Comparison of ENCODE assay signal across 8 cellular contexts in the genomic region with DNA sequence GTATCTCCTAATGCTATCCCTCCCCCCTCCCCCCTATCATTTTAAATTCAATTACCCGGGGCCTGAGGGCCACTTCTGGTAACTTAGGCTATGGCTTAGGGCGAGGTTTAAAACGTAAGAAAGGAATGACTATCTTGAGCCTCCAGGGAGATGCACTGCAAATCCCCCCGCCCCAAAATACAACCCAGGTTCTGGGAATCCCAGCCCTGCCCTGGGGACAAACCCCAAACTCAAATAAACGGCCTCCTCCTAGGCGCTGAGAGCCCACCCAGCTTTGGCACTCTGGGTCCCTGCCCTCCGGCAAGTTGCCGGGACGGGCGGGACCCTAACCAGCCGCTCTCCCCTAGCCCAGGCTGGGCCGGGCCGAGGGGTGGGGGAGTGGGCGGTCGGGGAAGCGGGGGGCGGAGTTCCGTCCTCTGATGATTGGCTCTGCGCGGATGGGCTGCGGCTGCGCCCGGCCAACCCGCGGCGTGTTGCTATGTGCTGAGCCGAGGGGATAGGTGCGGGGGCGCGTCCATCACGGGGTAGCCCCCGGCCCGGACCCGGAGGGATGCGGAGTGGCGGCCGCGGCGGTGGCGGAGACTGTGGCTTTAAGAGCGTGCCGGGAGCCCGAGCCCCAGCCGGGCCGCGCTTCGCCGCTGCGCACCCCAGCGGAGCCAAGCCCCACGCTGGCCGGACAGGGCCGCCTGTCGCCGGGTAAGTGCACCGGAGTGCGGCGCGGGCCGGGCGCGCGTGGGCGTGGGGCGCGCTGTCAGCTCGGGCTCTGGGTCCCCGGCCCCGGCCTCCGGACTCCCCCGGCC. TPM values are rescaled to one million over a fixed set of nuclear protein-coding genes. Genes with fewer than 3 reads are reported as not detected.
DNase-seq lines count a peak whose midpoint lies in the region; ATAC-seq and TF ChIP-seq lines count a peak whose summit lies in the region.

A gene with protein sequence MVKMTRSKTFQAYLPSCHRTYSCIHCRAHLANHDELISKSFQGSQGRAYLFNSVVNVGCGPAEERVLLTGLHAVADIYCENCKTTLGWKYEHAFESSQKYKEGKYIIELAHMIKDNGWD (plus strand): TSS at position 527 of the 800 bp plus-strand sequence. CDS start 21,755 bp downstream, outside the sequence.

- H3K4me2 ChIP-seq in skeletal muscle satellite cell (ENCODE audit: low read length) = peak within 1 kb of the TSS; percentile 94

- H3K4me1 ChIP-seq in breast epithelium (peaks cover 0 to 24% of the 10 kb centered on the region in 2 donors), skeletal muscle satellite cell (ENCODE audit: control insufficient read depth, insufficient read depth, low read length) (peaks cover 38% of the 10 kb centered on the region)

- peak within 1 kb of the TSS; percentile 81 for H3K4me3 ChIP-seq in WERI-Rb-1 (ENCODE audit: low read depth, low read length)
- H3K4me3 ChIP-seq in breast epithelium = peak within 1 kb of the TSS; percentile 93 to 99 (median 96)
- peak within 1 kb of the TSS; percentile 80 for H3K4me3 ChIP-seq in iPS-18c (ENCODE audit: insufficient read depth, low read depth, low read length)
- peak within 1 kb of the TSS; percentile 88 for H3K4me3 ChIP-seq in skeletal muscle satellite cell (ENCODE audit: low read length)

- intact Hi-C loops in breast epithelium (cut with DNase I; ENCODE audit: low total_unique reads) = no loop called here

- DNase-seq in A172 (ENCODE audit: low spot score) (peak; percentile 74), NCI-H2227 (lab: John Stamatoyannopoulos, UW; ENCODE audit: unreplicated experiment) (peak; percentile 94), WERI-Rb-1 (peak; percentile 99), breast epithelium (ENCODE audit: low spot score in 2 of 2) (peak; percentile 89 to 93)

- H3K9me3 ChIP-seq in WERI-Rb-1 (ENCODE audit: severe bottlenecking) (no peaks in the 10 kb centered on the region), breast epithelium (no peaks in the 10 kb centered on the region), iPS-18c (ENCODE audit: control insufficient read depth, insufficient read depth, low read length) (no peaks in the 10 kb centered on the region), skeletal muscle satellite cell (replicated peaks; ENCODE audit: low read length) (no peaks in the 10 kb centered on the region)

- ATAC-seq in GM18870 (IDR thresholded peaks at IDR 0.05; ENCODE audit: unreplicated experiment) = peak; percentile 63
- peak; percentile 89 for ATAC-seq in HG03135 (IDR thresholded peaks at IDR 0.05; ENCODE audit: unreplicated experiment)

- H3K36me3 ChIP-seq in WERI-Rb-1 (no peaks in the 10 kb centered on the region), breast epithelium (no peaks in the 10 kb centered on the region), skeletal muscle satellite cell (ENCODE audit: insufficient read depth, low read length) (no peaks in the 10 kb centered on the region)

- TF ChIP-seq CTCF in WERI-Rb-1 (IDR thresholded peaks at IDR 0.05; ENCODE audit: low read depth, low read length) = no peak
- TF ChIP-seq CTCF in breast epithelium (IDR thresholded peaks at IDR 0.05) = no peak

- H3K27ac ChIP-seq in WERI-Rb-1 = no peak within 1 kb of the TSS
- H3K27ac ChIP-seq in breast epithelium = peak within 1 kb of the TSS; percentile 94 to 97

- peak within 1 kb of the TSS; percentile 76 for H3K9ac ChIP-seq in skeletal muscle satellite cell (ENCODE audit: low read depth, low read length)

- TF ChIP-seq POLR2A in breast epithelium (IDR thresholded peaks at IDR 0.05) = peak; percentile 30

- peaks cover 6% of the 10 kb centered on the region for H3K27me3 ChIP-seq in WERI-Rb-1 (ENCODE audit: insufficient read depth, low read depth, severe bottlenecking)
- H3K27me3 ChIP-seq in breast epithelium = no peaks in the 10 kb centered on the region
- peaks cover 26% of the 10 kb centered on the region for H3K27me3 ChIP-seq in skeletal muscle satellite cell (ENCODE audit: control insufficient read depth, insufficient read depth, low read length)

RNA-seq across cellular contexts. Expression of the gene that starts here (rescaled TPM):
- 0.38 and 1.2 TPM in 2 replicates for total RNA-seq in A172 (2014; rRNA removed; shearing (Covaris generic))
- 10 to 100 TPM; 26.5 to 64.8 (median 33.2) TPM for total RNA-seq in breast epithelium
- 8.7 and 9.4 TPM in 2 replicates for total RNA-seq in skeletal muscle satellite cell (2012; rRNA removed)

Comparison
In these comparisons a context has a peak if more than half of its experiments do, and no peak if none do; other contexts are left out.
1. RNA of the gene that starts here (total RNA-seq): 26.5 to 64.8 TPM in breast epithelium; 0.38 to 1.2 TPM in A172; every median in the first group is over 10 times any median in the second.
2. Peak in every context shown above with its lines, with median percentiles within 50 percentile points of each other: DNase-seq and H3K4me3 ChIP-seq.